Comparison of ENCODE assay signal across 14 cellular contexts in the genomic region with DNA sequence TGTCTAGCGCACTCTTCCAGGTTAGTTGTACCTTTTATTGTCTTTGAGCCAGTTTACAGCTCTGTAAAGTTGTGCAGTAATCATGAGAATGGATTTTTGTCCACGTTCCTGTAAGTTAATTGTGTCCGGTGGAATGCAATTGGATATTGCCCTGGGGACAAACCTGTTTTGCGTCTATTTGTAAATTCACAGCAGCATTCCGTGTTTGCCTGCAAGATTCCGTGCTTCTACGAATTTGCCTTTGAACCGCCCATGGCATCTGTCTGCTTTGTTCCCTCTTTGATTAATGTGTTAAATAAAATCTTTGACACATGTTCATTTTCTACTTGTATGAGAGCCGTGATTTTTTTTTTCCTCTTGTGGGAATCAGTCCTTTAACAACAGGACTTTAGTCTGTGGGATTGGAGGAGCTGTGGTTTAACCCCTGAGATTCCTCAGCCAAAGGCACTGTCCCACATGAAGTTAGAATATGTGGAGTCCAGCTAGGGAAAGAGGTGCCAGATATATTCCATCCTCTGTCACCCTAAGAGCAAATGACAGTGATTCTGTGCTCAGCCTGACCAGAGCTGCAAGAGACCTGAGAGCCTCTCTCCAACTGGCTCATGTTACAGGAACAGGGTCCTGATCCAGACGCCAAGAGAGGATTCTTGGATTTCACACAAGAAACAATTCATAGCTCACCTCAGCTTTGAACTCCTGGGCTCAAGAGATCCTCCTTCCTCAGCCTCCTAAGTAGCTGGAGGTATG.
DNase-seq lines count a peak whose midpoint lies in the region; TF ChIP-seq lines count a peak whose summit lies in the region.
"Had no signal": no experiment of that assay in that cellular context is flagged by ENCODE, and none has a peak within 500 bp of the region (broad histone marks: within the 10 kb centered on the region; RNA-seq: fewer than 3 reads in every experiment).

No MANE protein-coding gene starts in this region.

- no peak overlapping the region for H3K9ac ChIP-seq in SK-N-SH

- TF ChIP-seq CTCF in BJ (IDR thresholded peaks at IDR 0.05; ENCODE audit: insufficient read depth, low read depth, low read length) (no peak), HEK293 (tag by site-specific recombination; IDR thresholded peaks at IDR 0.05) (no peak), SK-N-SH (IDR thresholded peaks at IDR 0.05) (no peak), right atrium auricular region (IDR thresholded peaks at IDR 0.05) (no peak)

- peak; percentile 79 for DNase-seq in BJ (ENCODE audit: low read depth)
- no peak for DNase-seq in SK-N-SH
- peak; percentile 87 for DNase-seq in islet precursor cell
- no peak for DNase-seq in T-helper 2 cell
- no peak for DNase-seq in NCI-H446 (lab: John Stamatoyannopoulos, UW)
- DNase-seq in stimulated activated CD4-positive, alpha-beta T cell treated with anti-CD3 and anti-CD28 coated beads, Interleukin-2, amount 100 ng/mL, for 48 hours = no peak
- DNase-seq in right atrium auricular region (ENCODE audit: low spot score) = no peak
- DNase-seq: CD4-positive, CD25-positive, alpha-beta regulatory T cell; DND-41; NCI-H1436 treated with DMSO at 0.1 percent for 48 hours; NCI-H510A treated with DMSO at 0.1 percent for 48 hours had no signal

- 20% methylated on average over 10 of the region's 10 CpGs for WGBS in SK-N-SH (ENCODE audit: low lambda C conversion rate)

- no peak for TF ChIP-seq RAD21 in SK-N-SH (IDR thresholded peaks at IDR 0.05; ENCODE audit: low read length)

- H3K4me2 ChIP-seq in SK-N-SH = no peak overlapping the region

- no peaks in the 10 kb centered on the region for H3K27me3 ChIP-seq in BJ (ENCODE audit: control insufficient read depth, insufficient read depth, low read length)
- H3K27me3 ChIP-seq in SK-N-SH (ENCODE audit: insufficient read depth) = no peaks in the 10 kb centered on the region
- no peaks in the 10 kb centered on the region for H3K27me3 ChIP-seq in right atrium auricular region

- H4K20me1 ChIP-seq in SK-N-SH (ENCODE audit: insufficient read depth) = no peaks in the 10 kb centered on the region

- H3K9me3 ChIP-seq in HEK293 (ENCODE audit: control insufficient read depth, insufficient read depth, low read depth, low read length) (no peaks in the 10 kb centered on the region), SK-N-SH (no peaks in the 10 kb centered on the region), right atrium auricular region (no peaks in the 10 kb centered on the region)
- H3K9me3 ChIP-seq: gastroesophageal sphincter had no signal

- H3K4me1 ChIP-seq in HEK293 (ENCODE audit: control insufficient read depth, insufficient read depth, low read length) (peaks cover 4% of the 10 kb centered on the region; the same call in 1 of the 2 replicates), SK-N-SH (ENCODE audit: control insufficient read depth in 1 of 2, insufficient read depth in 2 of 2, low read depth in 1 of 2, low read length in 1 of 2) (peaks cover 3 to 28% of the 10 kb centered on the region in 2 experiments; a peak in 1 of 4 replicates), right atrium auricular region (no peaks in the 10 kb centered on the region)

- no peak overlapping the region for H2AFZ ChIP-seq in SK-N-SH (ENCODE audit: low read depth)

- no peaks in the 10 kb centered on the region for H3K79me2 ChIP-seq in SK-N-SH (ENCODE audit: insufficient read depth)

- POLR2A ChIA-PET in BJ (lab: Charles Lee) (no interaction called here), HEK293 (lab: Yijun Ruan, JAX) (interaction anchor here (0.7 to 1.2 kb wide), 2 partner anchors 61 to 167 kb away, joined by 3 read pairs; partner anchors contain the start of gene IFT22), SK-N-SH (lab: Yijun Ruan, JAX) (no interaction called here)

- no peaks in the 10 kb centered on the region for H3F3A ChIP-seq in SK-N-SH (replicated peaks; ENCODE audit: insufficient read depth)

- peak in 1 of 2 experiments; percentile 24; a peak in 1 of 4 replicates for TF ChIP-seq EP300 in SK-N-SH (IDR thresholded peaks at IDR 0.05; ENCODE audit: borderline replicate concordance in 1 of 2, low read depth in 1 of 2, low read length in 1 of 2)

- H3K9me2 ChIP-seq in SK-N-SH = no peaks in the 10 kb centered on the region

- H3K4me3 ChIP-seq in BJ (ENCODE audit: low read depth, low read length) (no peak overlapping the region), HEK293 (ENCODE audit: low read depth, low read length) (no peak overlapping the region), SK-N-SH (ENCODE audit: low read depth in 2 of 2, low read length in 1 of 2) (no peak overlapping the region), right atrium auricular region (no peak overlapping the region)
- H3K4me3 ChIP-seq: gastroesophageal sphincter, lung had no signal

- CTCF ChIA-PET in BJ (lab: Yijun Ruan, JAX) = interaction anchor here (0.6 to 1.3 kb wide), 3 partner anchors 12 to 17 kb away, joined by 3 read pairs; no protein-coding TSS in a partner anchor
- CTCF ChIA-PET in HEK293 (lab: Yijun Ruan, JAX) = interaction anchor here (1.1 kb wide), 1 partner anchor 19 kb away, joined by 3 read pairs; no protein-coding TSS in a partner anchor
- CTCF ChIA-PET in SK-N-SH (lab: Yijun Ruan, JAX) = interaction anchor here (0.7 to 3.1 kb wide), 7 partner anchors 10 to 198 kb away, joined by 3 to 14 read pairs (median 5); no protein-coding TSS in a partner anchor

- H3K27ac ChIP-seq in HEK293 (ENCODE audit: extremely low read depth, low read depth, low read length) (no peak overlapping the region), SK-N-SH (ENCODE audit: low read depth in 2 of 2, low read length in 1 of 2) (no peak overlapping the region), right atrium auricular region (no peak overlapping the region)
- H3K27ac ChIP-seq: gastroesophageal sphincter had no signal

- no peaks in the 10 kb centered on the region for H3K36me3 ChIP-seq in BJ (ENCODE audit: control insufficient read depth, insufficient read depth, low read length)
- H3K36me3 ChIP-seq in HEK293 (ENCODE audit: control insufficient read depth in 2 of 2, insufficient read depth in 1 of 2, low read length in 2 of 2) = no peaks in the 10 kb centered on the region
- H3K36me3 ChIP-seq in SK-N-SH (replicated peaks in 1 of 2; ENCODE audit: control insufficient read depth in 1 of 2, insufficient read depth in 2 of 2, low read length in 1 of 2) = no peaks in the 10 kb centered on the region
- no peaks in the 10 kb centered on the region for H3K36me3 ChIP-seq in right atrium auricular region
- H3K36me3 ChIP-seq: gastroesophageal sphincter had no signal

TF ChIP-seq in HEK293, 187 proteins besides CTCF, POLR2A, EP300 and RAD21 (continues in another document):
- TF ChIP-seq ZNF529 (tag by site-specific recombination; IDR thresholded peaks at IDR 0.05; ENCODE audit: insufficient replicate concordance) = peak; percentile 9
- 0 out of 2 replicates have a peak, but pooled peaks have one; percentile 39 for TF ChIP-seq ZBTB44 (tag by site-specific recombination; IDR thresholded peaks at IDR 0.05)
- TF ChIP-seq HOXD13 (CRISPR knock-in tag; IDR thresholded peaks at IDR 0.05; ENCODE audit: borderline replicate concordance) = peak; percentile 85
- TF ChIP-seq ZNF202 (tag by site-specific recombination; IDR thresholded peaks at IDR 0.05; ENCODE audit: borderline replicate concordance) = no peak
- 0 out of 2 replicates have a peak, but pooled peaks have one; percentile 9 for TF ChIP-seq WT1 (tag by site-specific recombination; IDR thresholded peaks at IDR 0.05)
- TF ChIP-seq SP7 (tag by site-specific recombination; IDR thresholded peaks at IDR 0.05) = 0 out of 2 replicates have a peak, but pooled peaks have one; percentile 41
- peak; percentile 80 for TF ChIP-seq ZBTB17 (tag by site-specific recombination; IDR thresholded peaks at IDR 0.05)
- TF ChIP-seq FEZF1 (tag by site-specific recombination; IDR thresholded peaks at IDR 0.05) = peak; percentile 54

TF ChIP-seq in SK-N-SH, 30 proteins besides CTCF, POLR2A, EP300 and RAD21:
- TF ChIP-seq FOXJ3 (CRISPR knock-in tag; IDR thresholded peaks at IDR 0.05) (no peak), RCOR1 (IDR thresholded peaks at IDR 0.05; ENCODE audit: low read length) (peak; percentile 95)
- TF ChIP-seq, protein P1, sequence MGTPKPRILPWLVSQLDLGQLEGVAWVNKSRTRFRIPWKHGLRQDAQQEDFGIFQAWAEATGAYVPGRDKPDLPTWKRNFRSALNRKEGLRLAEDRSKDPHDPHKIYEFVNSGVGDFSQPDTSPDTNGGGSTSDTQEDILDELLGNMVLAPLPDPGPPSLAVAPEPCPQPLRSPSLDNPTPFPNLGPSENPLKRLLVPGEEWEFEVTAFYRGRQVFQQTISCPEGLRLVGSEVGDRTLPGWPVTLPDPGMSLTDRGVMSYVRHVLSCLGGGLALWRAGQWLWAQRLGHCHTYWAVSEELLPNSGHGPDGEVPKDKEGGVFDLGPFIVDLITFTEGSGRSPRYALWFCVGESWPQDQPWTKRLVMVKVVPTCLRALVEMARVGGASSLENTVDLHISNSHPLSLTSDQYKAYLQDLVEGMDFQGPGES (IDR thresholded peaks at IDR 0.05; ENCODE audit: low read depth, low read length) = no peak

Comparison
In these comparisons a context has a peak if more than half of its experiments do, and no peak if none do; other contexts are left out.
1. DNase-seq: peak in BJ (single experiment) and islet precursor cell (single experiment); none in SK-N-SH (single experiment), T-helper 2 cell (0 of 5), NCI-H446 (0 of 2), stimulated activated CD4-positive, alpha-beta T cell treated with anti-CD3 and anti-CD28 coated beads, Interleukin-2, amount 100 ng/mL, for 48 hours (0 of 2) and right atrium auricular region (single experiment).